Comparison of ENCODE assay signal across 8 cellular contexts in genomic region chrX:72018277-72019112, GRCh38.
DNase-seq lines count a peak whose midpoint lies in the region; ATAC-seq, FAIRE-seq and TF ChIP-seq lines count a peak whose summit lies in the region.

No MANE protein-coding gene starts in this region.

- H3K36me3 ChIP-seq in endothelial cell of umbilical vein (ENCODE audit: control insufficient read depth in 2 of 2, extremely low read depth in 1 of 2, insufficient read depth in 2 of 2, low read length in 2 of 2), result no peaks in the 10 kb centered on the region

- dilution Hi-C loops in endothelial cell of umbilical vein (cut with MboI; ENCODE audit: extremely low pct_ligation_motif_present, low sequenced_read_pairs), result no loop called here

- BruUV-seq in endothelial cell of umbilical vein (replicated peaks; lab: Mats Ljungman, UMichigan), result no TSS peak

- DNase-seq in ACHN (peak; percentile 70), NOMO-1 treated with dmso at 0.1 percent for 144 hours (lab: John Stamatoyannopoulos, UW; ENCODE audit: unreplicated experiment) (peak; percentile 69), endothelial cell of umbilical vein (ENCODE audit: low read depth, low spot score) (peak; percentile 90), mucosa of gallbladder (ENCODE audit: low spot score) (peak; percentile 86)
- peak; percentile 88 for DNase-seq in activated CD8-positive, alpha-beta memory T cell treated with anti-CD3 and anti-CD28 coated beads, Interleukin-2, amount 50 U/mL, for 48 hours
- DNase-seq in stimulated activated CD8-positive, alpha-beta memory T cell treated with anti-CD3 and anti-CD28 coated beads, Interleukin-2, amount 100 ng/mL, for 48 hours (ENCODE audit: low read depth in 2 of 2), result peak; percentile 69 to 70

- H3K27me3 ChIP-seq in endothelial cell of umbilical vein (ENCODE audit: control insufficient read depth in 2 of 2, insufficient read depth in 2 of 2, low read length in 2 of 2), result no peaks in the 10 kb centered on the region

- peak; percentile 74 for FAIRE-seq in endothelial cell of umbilical vein (lab: Jason Lieb, UNC)

- no peak for TF ChIP-seq POLR2A in endothelial cell of umbilical vein (IDR thresholded peaks at IDR 0.05; ENCODE audit: low read depth, low read length)

- peak; percentile 39 to 57 for TF ChIP-seq CTCF in endothelial cell of umbilical vein (IDR thresholded peaks at IDR 0.05; ENCODE audit: extremely low read depth in 1 of 2, insufficient read depth in 1 of 2, low read depth in 1 of 2, low read length in 2 of 2)

- H3K9ac ChIP-seq in endothelial cell of umbilical vein (replicated peaks; ENCODE audit: extremely low read depth, insufficient read depth, low read length), result peak overlapping the region; percentile 23

- peaks cover 10% of the 10 kb centered on the region for H3K4me1 ChIP-seq in endothelial cell of umbilical vein (ENCODE audit: control insufficient read depth, extremely low read depth, insufficient read depth, low read length)

- POLR2A ChIA-PET in endothelial cell of umbilical vein (lab: Charles Lee), result interaction anchor here (1.2 to 1.5 kb wide), 2 partner anchors 60 to 108 kb away, joined by 3 read pairs; no protein-coding TSS in a partner anchor

- no peaks in the 10 kb centered on the region for H3K79me2 ChIP-seq in endothelial cell of umbilical vein (ENCODE audit: control insufficient read depth, insufficient read depth, low read length)

- ATAC-seq in GM18519 (IDR thresholded peaks at IDR 0.05; ENCODE audit: low FRiP score, unreplicated experiment) (peak; percentile 55), HG03342 (IDR thresholded peaks at IDR 0.05; ENCODE audit: unreplicated experiment) (peak; percentile 70)

- H3K4me3 ChIP-seq in endothelial cell of umbilical vein (replicated peaks in 1 of 3; ENCODE audit: insufficient read depth in 1 of 3, low read depth in 1 of 3, low read length in 3 of 3), result no peak overlapping the region

- H3K9me1 ChIP-seq in endothelial cell of umbilical vein (replicated peaks; ENCODE audit: control insufficient read depth, extremely low read depth, insufficient read depth, low read length), result no peaks in the 10 kb centered on the region

- H2AFZ ChIP-seq in endothelial cell of umbilical vein (ENCODE audit: low read depth, low read length), result peak overlapping the region; percentile 86

- intact Hi-C loops in endothelial cell of umbilical vein (cut with micrococcal nuclease), result loop anchor here (1.0 kb wide), 2 partner anchors 61 to 108 kb away; no protein-coding TSS in a partner anchor

- CTCF ChIA-PET in endothelial cell of umbilical vein (lab: Charles Lee), result interaction anchor here (0.7 to 7.3 kb wide), 16 partner anchors 11 to 114 kb away, joined by 3 to 122 read pairs (median 4); partner anchors contain the start of gene RTL5

- in situ Hi-C loops in ACHN (cut with HindIII; ENCODE audit: low pct_ligation_motif_present, low pct_unique_long_range_greater_than_20kb, low sequenced_read_pairs), result no loop called here

- peak overlapping the region; percentile 32 for H3K27ac ChIP-seq in endothelial cell of umbilical vein (ENCODE audit: insufficient read depth, low read depth, low read length)

- no peaks in the 10 kb centered on the region for H3K9me3 ChIP-seq in endothelial cell of umbilical vein (replicated peaks; ENCODE audit: control insufficient read depth, insufficient read depth, low read length)

- no peaks in the 10 kb centered on the region for H4K20me1 ChIP-seq in endothelial cell of umbilical vein (replicated peaks; ENCODE audit: control insufficient read depth, extremely low read depth, insufficient read depth, low read length)

- H3K4me2 ChIP-seq in endothelial cell of umbilical vein (ENCODE audit: insufficient read depth, low read length), result peak overlapping the region; percentile 30

TF ChIP-seq in endothelial cell of umbilical vein, 7 proteins besides CTCF, POLR2A, EP300 and RAD21:
- peak; percentile 73 for TF ChIP-seq MYC (IDR thresholded peaks at IDR 0.05; ENCODE audit: low read depth, low read length)
- TF ChIP-seq JUN (IDR thresholded peaks at IDR 0.05; ENCODE audit: borderline replicate concordance, insufficient read depth, insufficient read length, low read depth), result peak; percentile 44
- no peak for TF ChIP-seq GATA2 (IDR thresholded peaks at IDR 0.05; ENCODE audit: insufficient read depth, insufficient read length, low read depth, low read length)
- TF ChIP-seq EZH2 (IDR thresholded peaks at IDR 0.05; ENCODE audit: borderline replicate concordance, low read depth, low read length, severe bottlenecking), result no peak
- peak; percentile 81 for TF ChIP-seq POLR2AphosphoS5 (IDR thresholded peaks at IDR 0.05; ENCODE audit: insufficient read depth, low read depth, low read length)
